ENCODE assay signal across 22 cellular contexts in genomic region chr3:173055228-173055933, GRCh38.
DNase-seq lines count a peak whose midpoint lies in the region; ATAC-seq, FAIRE-seq and TF ChIP-seq lines count a peak whose summit lies in the region.
"Had no signal": no experiment of that assay in that cellular context is flagged by ENCODE, and none has a peak within 500 bp of the region (broad histone marks: within the 10 kb centered on the region; RNA-seq: fewer than 3 reads in every experiment).

No MANE protein-coding gene starts in this region.

- no peak overlapping the region for H3K4me3 Mint-ChIP-seq in activated T-cell treated with anti-CD3 and anti-CD28 coated beads, Interleukin-2, amount 50 U/mL, for 4 hours

- FAIRE-seq in HepG2 (lab: Jason Lieb, UNC): no peak

- H3K4me2 ChIP-seq in HepG2 (ENCODE audit: low read depth, low read length): no peak overlapping the region

- ATAC-seq in HepG2 (no peak), right lobe of liver (no peak), HG02938 (IDR thresholded peaks at IDR 0.05; ENCODE audit: unreplicated experiment) (peak; percentile 67), HG03442 (IDR thresholded peaks at IDR 0.05; ENCODE audit: unreplicated experiment) (peak; percentile 37)
- no peak for ATAC-seq in activated T-cell treated with anti-CD3 and anti-CD28 coated beads, Interleukin-2, amount 50 U/mL, for 4 hours

- no peak overlapping the region for H2AFZ ChIP-seq in HepG2 (ENCODE audit: low read length)

- H3K4me1 ChIP-seq in HepG2 (ENCODE audit: insufficient read depth, low read length) (no peaks in the 10 kb centered on the region), right lobe of liver (no peaks in the 10 kb centered on the region)
- H3K4me1 ChIP-seq: Caco-2 had no signal

- no peak for TF ChIP-seq RAD21 in HepG2 (CRISPR knock-in tag; IDR thresholded peaks at IDR 0.05)

- TF ChIP-seq CTCF in HepG2 (CRISPR knock-in tag; IDR thresholded peaks at IDR 0.05) (no peak), right lobe of liver (IDR thresholded peaks at IDR 0.05) (no peak), foreskin fibroblast (IDR thresholded peaks at IDR 0.05; ENCODE audit: low read depth, low read length) (no peak), GM13976 (IDR thresholded peaks at IDR 0.05; ENCODE audit: borderline replicate concordance, control extremely low read depth, extremely low read depth, insufficient read depth, missing control alignments) (no peak)

- BruUV-seq in HepG2 (replicated peaks; lab: Mats Ljungman, UMichigan): no TSS peak

- no peaks in the 10 kb centered on the region for H3K4me1 Mint-ChIP-seq in activated T-cell treated with anti-CD3 and anti-CD28 coated beads, Interleukin-2, amount 50 U/mL, for 4 hours (ENCODE audit: low read depth)

- no peak for TF ChIP-seq POLR2A in HepG2 (IDR thresholded peaks at IDR 0.05; ENCODE audit: insufficient read depth in 1 of 2, low read depth in 2 of 2, low read length in 2 of 2)
- no peak for TF ChIP-seq POLR2A in right lobe of liver (IDR thresholded peaks at IDR 0.05)

- H3K79me2 ChIP-seq in HepG2 (ENCODE audit: insufficient read depth, low read length): no peaks in the 10 kb centered on the region

- no peaks in the 10 kb centered on the region for H3K9me3 Mint-ChIP-seq in activated T-cell treated with anti-CD3 and anti-CD28 coated beads, Interleukin-2, amount 50 U/mL, for 4 hours

- WGBS in HepG2 (ENCODE audit: low lambda C conversion rate): 2% methylated on average over 2 of the region's 2 CpGs
- WGBS in right lobe of liver (ENCODE audit: insufficient coverage, low coverage, low lambda C conversion rate, missing lambda C conversion rate): 34% methylated on average over 2 of the region's 2 CpGs

- H4K20me1 ChIP-seq in HepG2 (ENCODE audit: insufficient read depth, low read length): no peaks in the 10 kb centered on the region

- intact Hi-C loops in HepG2 (cut with micrococcal nuclease; ENCODE audit: unreplicated experiment): no loop called here
- intact Hi-C loops in right lobe of liver (cut with DNase I): no loop called here

- CTCF ChIA-PET in HepG2 (lab: Yijun Ruan, JAX; ENCODE audit: low intra/inter-chr PET ratio, low total read pairs): no interaction called here

- in situ Hi-C loops in HepG2 (cut with HindIII; ENCODE audit: extremely low pct_ligation_motif_present, low pct_unique_long_range_greater_than_20kb) (no loop called here), GM13976 (cut with MboI; ENCODE audit: low sequenced_read_pairs, unreplicated experiment) (no loop called here)

- no peaks in the 10 kb centered on the region for H3K27me3 ChIP-seq in HepG2 (ENCODE audit: control insufficient read depth in 1 of 2, insufficient read depth in 2 of 2, low read length in 2 of 2)
- H3K27me3 ChIP-seq in right lobe of liver: no peaks in the 10 kb centered on the region

- POLR2A ChIA-PET in HepG2 (lab: Yijun Ruan, JAX): no interaction called here

- TF ChIP-seq EP300 in HepG2 (IDR thresholded peaks at IDR 0.05; ENCODE audit: low read depth in 2 of 2, low read length in 2 of 2): no peak
- TF ChIP-seq EP300 in HepG2 (CRISPR knock-in tag; IDR thresholded peaks at IDR 0.05; ENCODE audit: borderline replicate concordance): no peak

- DNase-seq in HepG2 (ENCODE audit: low spot score): no peak
- no peak for DNase-seq in right lobe of liver
- DNase-seq in activated T-cell treated with anti-CD3 and anti-CD28 coated beads, Interleukin-2, amount 50 U/mL, for 4 hours: no peak
- no peak for DNase-seq in DMS 273 treated with DMSO at 0.1 percent for 48 hours (lab: John Stamatoyannopoulos, UW)
- DNase-seq in foreskin fibroblast: no peak
- DNase-seq in GM13976 (ENCODE audit: low spot score): no peak
- DNase-seq: Caco-2, DMS53, GOT3, MG63, NCI-H1105 treated with DMSO at 0.1 percent for 48 hours, NCI-H1930, NCI-H2171, NCI-H446 treated with DMSO at 0.1 percent for 48 hours, NCI-H774, SHP77 treated with DMSO at 0.1 percent for 48 hours, T-helper 2 cell had no signal

- H3K27ac ChIP-seq in HepG2 (ENCODE audit: extremely low read length, insufficient read depth, low read length) (no peak overlapping the region), right lobe of liver (no peak overlapping the region)
- H3K27ac ChIP-seq: 22Rv1, C4-2B, HL-60 had no signal

- no peaks in the 10 kb centered on the region for H3K36me3 Mint-ChIP-seq in activated T-cell treated with anti-CD3 and anti-CD28 coated beads, Interleukin-2, amount 50 U/mL, for 4 hours (ENCODE audit: insufficient read depth)

- H3K9me3 ChIP-seq in HepG2 (ENCODE audit: low read length) (no peaks in the 10 kb centered on the region), right lobe of liver (no peaks in the 10 kb centered on the region)
- H3K9me3 ChIP-seq: Caco-2, MG63 had no signal

- H3K36me3 ChIP-seq in HepG2 (replicated peaks in 1 of 2; ENCODE audit: control insufficient read depth in 1 of 2, insufficient read depth in 2 of 2, low read length in 2 of 2) (no peaks in the 10 kb centered on the region), right lobe of liver (no peaks in the 10 kb centered on the region)
- H3K36me3 ChIP-seq: MG63 had no signal

- no peaks in the 10 kb centered on the region for H3K27me3 Mint-ChIP-seq in activated T-cell treated with anti-CD3 and anti-CD28 coated beads, Interleukin-2, amount 50 U/mL, for 4 hours (ENCODE audit: low read depth)

- no peak overlapping the region for H3K4me3 ChIP-seq in HepG2 (replicated peaks in 1 of 3; ENCODE audit: insufficient read depth in 1 of 3, low read depth in 2 of 3, low read length in 3 of 3)
- H3K4me3 ChIP-seq in right lobe of liver: no peak overlapping the region
- H3K4me3 ChIP-seq in foreskin fibroblast (ENCODE audit: low read depth in 1 of 2, low read length in 2 of 2): no peak overlapping the region
- H3K4me3 ChIP-seq: MG63 had no signal

- no peak overlapping the region for H3K9ac ChIP-seq in HepG2 (ENCODE audit: insufficient read depth, low read depth, low read length)

TF ChIP-seq in HepG2, 621 proteins besides CTCF, POLR2A, EP300 and RAD21 (continues in another document):
- TF ChIP-seq GABPA (IDR thresholded peaks at IDR 0.05; ENCODE audit: low read depth, low read length) (no peak), GABPA (CRISPR knock-in tag; IDR thresholded peaks at IDR 0.05; ENCODE audit: low read depth) (no peak), HNRNPL (IDR thresholded peaks at IDR 0.05; ENCODE audit: low read depth, low read length) (no peak), GMEB2 (CRISPR knock-in tag; IDR thresholded peaks at IDR 0.05; ENCODE audit: low read depth) (no peak), PRDM10 (CRISPR knock-in tag; IDR thresholded peaks at IDR 0.05; ENCODE audit: low read depth) (no peak), TOE1 (CRISPR knock-in tag; IDR thresholded peaks at IDR 0.05) (no peak), GABPB1 (CRISPR knock-in tag; IDR thresholded peaks at IDR 0.05) (no peak)

Comparison
In these comparisons a context has a peak if more than half of its experiments do, and no peak if none do; other contexts are left out.
1. ATAC-seq: peak in HG02938 (single experiment) and HG03442 (single experiment); none in HepG2 (single experiment), right lobe of liver (0 of 4) and activated T-cell treated with anti-CD3 and anti-CD28 coated beads, Interleukin-2, amount 50 U/mL, for 4 hours (0 of 2).